In genomic region chr10:11741608-11742007, GRCh38 we compare ENCODE assay signal across 10 cellular contexts. TPM values are rescaled to one million over a fixed set of nuclear protein-coding genes. Genes with fewer than 3 reads are reported as not detected.
DNase-seq lines count a peak whose midpoint lies in the region; ATAC-seq, FAIRE-seq and TF ChIP-seq lines count a peak whose summit lies in the region.
"Had no signal": no experiment of that assay in that cellular context is flagged by ENCODE, and none has a peak within 500 bp of the region (broad histone marks: within the 10 kb centered on the region; RNA-seq: fewer than 3 reads in every experiment).

No MANE protein-coding gene starts in this region.

- H2BK20ac ChIP-seq in H1 (ENCODE audit: low read length), result no peak overlapping the region

- no peak for FAIRE-seq in H1 (lab: Jason Lieb, UNC)

- no peak for TF ChIP-seq RAD21 in H1 (IDR thresholded peaks at IDR 0.05 in 1 of 2, conservative IDR thresholded peaks at IDR 0.05 in 1 of 2; ENCODE audit: low read depth in 2 of 2, low read length in 2 of 2)

- H4K91ac ChIP-seq in H1 (replicated peaks; ENCODE audit: insufficient read length, low read length), result peak overlapping the region; percentile 41

- WGBS in H1 (ENCODE audit: extremely low coverage in 1 of 2, insufficient coverage in 1 of 2, insufficient read length in 1 of 2, insufficient replicate concordance in 2 of 2, low coverage in 1 of 2, low lambda C conversion rate in 2 of 2, missing lambda C conversion rate in 1 of 2), 2 experiments, result 88% methylated on average over 15 of the region's 16 CpGs; no CpG with 5 or more reads in 1 of the 2 experiments

- no peak for ATAC-seq in HG03571 (IDR thresholded peaks at IDR 0.05; ENCODE audit: unreplicated experiment)

- H2BK120ac ChIP-seq in H1 (replicated peaks; ENCODE audit: low read depth, low read length), result no peak overlapping the region

- DNase-seq in BJ (ENCODE audit: low read depth) (no peak), H1 (ENCODE audit: low read depth in 1 of 2, low spot score in 2 of 2) (no peak), amniotic stem cell (lab: John Stamatoyannopoulos, UW) (no peak), kidney tubule cell (ENCODE audit: low spot score) (no peak), NCI-H1092 treated with DMSO at 0.1 percent for 48 hours (lab: John Stamatoyannopoulos, UW) (no peak)
- DNase-seq: GDM1, NCI-H1694 had no signal

- peaks cover 7 to 17% (median 15%) of the 10 kb centered on the region in 3 donors for H3K4me1 Mint-ChIP-seq in IgD-negative memory B cell

- no peaks in the 10 kb centered on the region for H3K79me2 ChIP-seq in H1 (ENCODE audit: control insufficient read depth in 1 of 2, insufficient read depth in 2 of 2, low read length in 2 of 2)

- H3K14ac ChIP-seq in H1 (ENCODE audit: insufficient read length), result no peak overlapping the region

- peak overlapping the region; percentile 54 to 67 for H3K4me2 ChIP-seq in H1 (ENCODE audit: insufficient read depth in 1 of 2, low read depth in 2 of 2, low read length in 2 of 2)

- H3K36me3 Mint-ChIP-seq in IgD-negative memory B cell, result no peaks in the 10 kb centered on the region

- H3K9me3 ChIP-seq in H1 (ENCODE audit: insufficient read depth in 2 of 2, low read depth in 1 of 2, low read length in 1 of 2), result no peaks in the 10 kb centered on the region; a peak in 2 of 4 replicates
- no peaks in the 10 kb centered on the region for H3K9me3 ChIP-seq in neutrophil

- peaks cover 3% of the 10 kb centered on the region for H3K27me3 Mint-ChIP-seq in IgD-negative memory B cell

- TF ChIP-seq EP300 in H1 (IDR thresholded peaks at IDR 0.05; ENCODE audit: borderline replicate concordance in 1 of 2, low read depth in 2 of 2, low read length in 2 of 2), result no peak

- H3K4me1 ChIP-seq in H1 (replicated peaks in 1 of 4; ENCODE audit: control insufficient read depth in 3 of 4, insufficient read depth in 4 of 4, low read length in 3 of 4), result peaks cover 0 to 8% (median 4%) of the 10 kb centered on the region in 4 experiments; a peak in 6 of 7 replicates
- peaks cover 27 to 29% of the 10 kb centered on the region in 2 experiments for H3K4me1 ChIP-seq in neutrophil (ENCODE audit: control insufficient read depth in 1 of 2, insufficient read depth in 1 of 2, low read depth in 1 of 2, low read length in 1 of 2)

- no peak overlapping the region for H3K9ac ChIP-seq in H1 (replicated peaks in 1 of 4; ENCODE audit: extremely low read depth in 1 of 4, low read depth in 3 of 4, low read length in 3 of 4)

- no peak overlapping the region for H3K18ac ChIP-seq in H1 (ENCODE audit: extremely low read depth, low read length)

- POLR2A ChIA-PET in BJ (lab: Charles Lee) (no interaction called here), H1 (lab: Charles Lee; ENCODE audit: partially characterized antibody) (interaction anchor here (1.8 kb wide), 1 partner anchor 132 kb away, joined by 6 read pairs; no protein-coding TSS in a partner anchor)

- H3K4me3 ChIP-seq in BJ (ENCODE audit: low read depth, low read length) (peak overlapping the region; percentile 79), H1 (ENCODE audit: extremely low read depth in 1 of 4, insufficient read depth in 2 of 4, low read depth in 3 of 4, low read length in 4 of 4) (peak overlapping the region in 3 of 4 experiments; percentile 8 to 47 (median 9); a peak in 4 of 8 replicates), neutrophil (ENCODE audit: low read depth in 1 of 2, low read length in 1 of 2) (peak overlapping the region; percentile 78 to 81)

- no peaks in the 10 kb centered on the region for H4K20me1 ChIP-seq in H1 (replicated peaks in 1 of 2; ENCODE audit: control insufficient read depth in 1 of 2, insufficient read depth in 2 of 2, low read length in 2 of 2)

- no peak for TF ChIP-seq CTCF in BJ (IDR thresholded peaks at IDR 0.05; ENCODE audit: insufficient read depth, low read depth, low read length)
- TF ChIP-seq CTCF in H1 (IDR thresholded peaks at IDR 0.05; ENCODE audit: control extremely low read depth in 1 of 3, insufficient read depth in 1 of 3, low read depth in 1 of 3, low read length in 3 of 3), result no peak
- TF ChIP-seq CTCF in neutrophil (IDR thresholded peaks at IDR 0.05), result no peak

- H3K27ac ChIP-seq in H1 (ENCODE audit: low read depth, low read length) (no peak overlapping the region), neutrophil (no peak overlapping the region)

- H3K9me3 Mint-ChIP-seq in IgD-negative memory B cell, result no peaks in the 10 kb centered on the region

- H2AFZ ChIP-seq in H1 (ENCODE audit: low read length), result no peak overlapping the region; the same call in 1 of the 2 replicates

- H3K23ac ChIP-seq in H1 (ENCODE audit: insufficient read length), result no peak overlapping the region

- H3K56ac ChIP-seq in H1 (replicated peaks; ENCODE audit: insufficient read length, low read depth, low read length), result no peak overlapping the region

- no peak overlapping the region for H3K4ac ChIP-seq in H1 (replicated peaks; ENCODE audit: insufficient read length, low read depth, low read length)

- H2BK5ac ChIP-seq in H1 (ENCODE audit: low read depth, low read length), result no peak overlapping the region

- no peak overlapping the region for H2AK5ac ChIP-seq in H1 (ENCODE audit: low read depth, low read length)

- no peak for TF ChIP-seq POLR2A in H1 (IDR thresholded peaks at IDR 0.05; ENCODE audit: control extremely low read depth in 1 of 2, low read depth in 2 of 2, low read length in 2 of 2)

- H2BK15ac ChIP-seq in H1 (ENCODE audit: low read length), result no peak overlapping the region

- peaks cover 7% of the 10 kb centered on the region; the same call in 1 of the 2 replicates for H3K23me2 ChIP-seq in H1 (ENCODE audit: low read depth, low read length)

- no peak overlapping the region for H4K5ac ChIP-seq in H1 (ENCODE audit: insufficient read length, low read depth, low read length)

- no peaks in the 10 kb centered on the region for H3K36me3 ChIP-seq in BJ (ENCODE audit: control insufficient read depth, insufficient read depth, low read length)
- H3K36me3 ChIP-seq in H1 (ENCODE audit: control insufficient read depth in 2 of 4, insufficient read depth in 4 of 4, low read length in 3 of 4), result no peaks in the 10 kb centered on the region; a peak in 1 of 8 replicates
- no peaks in the 10 kb centered on the region for H3K36me3 ChIP-seq in neutrophil

- H4K8ac ChIP-seq in H1 (ENCODE audit: extremely low read depth, insufficient read depth, low read length), result 0 out of 2 replicates have a peak overlapping the region, but pooled peaks have one; percentile 53

- H3K79me1 ChIP-seq in H1 (ENCODE audit: low read depth, low read length), result no peaks in the 10 kb centered on the region; the same call in 1 of the 2 replicates

- peak overlapping the region; percentile 48 to 89 (median 84) for H3K4me3 Mint-ChIP-seq in IgD-negative memory B cell

- no peak overlapping the region for H2BK12ac ChIP-seq in H1 (ENCODE audit: low read depth, low read length)

- peak overlapping the region in 2 of 3 donors; percentile 46 to 60 for H3K27ac Mint-ChIP-seq in IgD-negative memory B cell

- H3K27me3 ChIP-seq in BJ (ENCODE audit: control insufficient read depth, insufficient read depth, low read length) (no peaks in the 10 kb centered on the region), H1 (replicated peaks in 1 of 4; ENCODE audit: control insufficient read depth in 3 of 4, extremely low read depth in 1 of 4, insufficient read depth in 3 of 4, low read length in 3 of 4) (no peaks in the 10 kb centered on the region; a peak in 1 of 7 replicates), neutrophil (peaks cover 32% of the 10 kb centered on the region)

- CTCF ChIA-PET in BJ (lab: Yijun Ruan, JAX) (interaction anchor here (0.9 to 1.4 kb wide), 2 partner anchors 16 to 227 kb away, joined by 3 to 5 read pairs; no protein-coding TSS in a partner anchor), H1 (lab: Charles Lee; ENCODE audit: partially characterized antibody) (interaction anchor here (0.8 kb wide), 1 partner anchor 225 kb away, joined by 4 read pairs; no protein-coding TSS in a partner anchor)

TF ChIP-seq in H1, 55 proteins besides CTCF, POLR2A, EP300 and RAD21:
- no peak for TF ChIP-seq SP1 (IDR thresholded peaks at IDR 0.05; ENCODE audit: low read depth, low read length)
- TF ChIP-seq E2F6 (IDR thresholded peaks at IDR 0.05), result peak; percentile 30; the same call in 1 of the 2 replicates

RNA-seq across cellular contexts. Expression of gene ECHDC3, which starts 0.6 kb away (rescaled TPM):
- polyA plus RNA-seq in BJ (2011; rRNA removed) (9.9 and 13.4 TPM in 2 replicates), IgD-negative memory B cell (0.73 TPM), H1 (2011; rRNA removed) (15.6 and 19.1 TPM in 2 replicates)
- polyA minus RNA-seq in BJ (2011; rRNA and poly(A)+ RNA removed), result 9.3 and 9.9 TPM in 2 replicates
- total RNA-seq in H1 (2021; fragmentation: NEBNext Ultra II Directional; extraction: Animal tissue kit (Norgen Biotek cat#: 25700)), result 19.9 and 20.1 TPM in 2 replicates
- polyA plus RNA-seq in H1 (2011; cell fraction: cytosol; rRNA removed), result 18.1 TPM
- 18.7 TPM for polyA plus RNA-seq in H1 (2011; cell fraction: nucleus; rRNA removed)
- 8.2 to 11.5 TPM (median 10.6 TPM) in 4 replicates for polyA plus RNA-seq in H1 (2012, experiment 1 of 2)
- 9.6 TPM for polyA plus RNA-seq in H1 (2012, experiment 2 of 2)
- 13.1 TPM for polyA plus RNA-seq in H1 (2013, experiment 1 of 2)
- 11.3 TPM for polyA plus RNA-seq in H1 (2013, experiment 2 of 2)
- polyA minus RNA-seq in H1 (2011; rRNA and poly(A)+ RNA removed), result 12.3 and 13.7 TPM in 2 replicates
- 5.9 TPM for polyA minus RNA-seq in H1 (2011; cell fraction: cytosol; rRNA and poly(A)+ RNA removed)
- 11.9 TPM for polyA minus RNA-seq in H1 (2011; cell fraction: nucleus; rRNA and poly(A)+ RNA removed)

Comparison
In these comparisons a context has a peak if more than half of its experiments do, and no peak if none do; other contexts are left out.
1. H3K4me3 ChIP-seq: peak in every context shown above with its lines; median percentile 80 in neutrophil; 79 in BJ; 9 in H1.